1 cellular context compared by ENCODE assay signal in genomic region chr6:33439956-33440648, GRCh38.
TF ChIP-seq lines count a peak whose summit lies in the region.

No MANE protein-coding gene starts in this region.

TF ChIP-seq in GM23338, 12 proteins besides CTCF, POLR2A, EP300 and RAD21:
- no peak for TF ChIP-seq EZH2 (IDR thresholded peaks at IDR 0.05; ENCODE audit: low read depth, unreplicated experiment)
- no peak for TF ChIP-seq CREB1 (CRISPR knock-in tag; IDR thresholded peaks at IDR 0.05; ENCODE audit: low read depth)
- TF ChIP-seq JUNB (IDR thresholded peaks at IDR 0.05; ENCODE audit: unreplicated experiment), result no peak
- TF ChIP-seq STAT1 (IDR thresholded peaks at IDR 0.05; ENCODE audit: unreplicated experiment), result no peak
- TF ChIP-seq ZNF331 (CRISPR knock-in tag; IDR thresholded peaks at IDR 0.05; ENCODE audit: low read depth), result no peak
- TF ChIP-seq, protein P1, sequence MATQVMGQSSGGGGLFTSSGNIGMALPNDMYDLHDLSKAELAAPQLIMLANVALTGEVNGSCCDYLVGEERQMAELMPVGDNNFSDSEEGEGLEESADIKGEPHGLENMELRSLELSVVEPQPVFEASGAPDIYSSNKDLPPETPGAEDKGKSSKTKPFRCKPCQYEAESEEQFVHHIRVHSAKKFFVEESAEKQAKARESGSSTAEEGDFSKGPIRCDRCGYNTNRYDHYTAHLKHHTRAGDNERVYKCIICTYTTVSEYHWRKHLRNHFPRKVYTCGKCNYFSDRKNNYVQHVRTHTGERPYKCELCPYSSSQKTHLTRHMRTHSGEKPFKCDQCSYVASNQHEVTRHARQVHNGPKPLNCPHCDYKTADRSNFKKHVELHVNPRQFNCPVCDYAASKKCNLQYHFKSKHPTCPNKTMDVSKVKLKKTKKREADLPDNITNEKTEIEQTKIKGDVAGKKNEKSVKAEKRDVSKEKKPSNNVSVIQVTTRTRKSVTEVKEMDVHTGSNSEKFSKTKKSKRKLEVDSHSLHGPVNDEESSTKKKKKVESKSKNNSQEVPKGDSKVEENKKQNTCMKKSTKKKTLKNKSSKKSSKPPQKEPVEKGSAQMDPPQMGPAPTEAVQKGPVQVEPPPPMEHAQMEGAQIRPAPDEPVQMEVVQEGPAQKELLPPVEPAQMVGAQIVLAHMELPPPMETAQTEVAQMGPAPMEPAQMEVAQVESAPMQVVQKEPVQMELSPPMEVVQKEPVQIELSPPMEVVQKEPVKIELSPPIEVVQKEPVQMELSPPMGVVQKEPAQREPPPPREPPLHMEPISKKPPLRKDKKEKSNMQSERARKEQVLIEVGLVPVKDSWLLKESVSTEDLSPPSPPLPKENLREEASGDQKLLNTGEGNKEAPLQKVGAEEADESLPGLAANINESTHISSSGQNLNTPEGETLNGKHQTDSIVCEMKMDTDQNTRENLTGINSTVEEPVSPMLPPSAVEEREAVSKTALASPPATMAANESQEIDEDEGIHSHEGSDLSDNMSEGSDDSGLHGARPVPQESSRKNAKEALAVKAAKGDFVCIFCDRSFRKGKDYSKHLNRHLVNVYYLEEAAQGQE (IDR thresholded peaks at IDR 0.05; ENCODE audit: unreplicated experiment), result no peak
- no peak for TF ChIP-seq EZH2phosphoT487 (IDR thresholded peaks at IDR 0.05; ENCODE audit: unreplicated experiment)
- TF ChIP-seq POLR2AphosphoS5 (IDR thresholded peaks at IDR 0.05; ENCODE audit: low read depth), result no peak
- TF ChIP-seq ZNF462 (CRISPR knock-in tag; IDR thresholded peaks at IDR 0.05), result no peak
